8 cellular contexts compared by ENCODE assay signal in the genomic region with DNA sequence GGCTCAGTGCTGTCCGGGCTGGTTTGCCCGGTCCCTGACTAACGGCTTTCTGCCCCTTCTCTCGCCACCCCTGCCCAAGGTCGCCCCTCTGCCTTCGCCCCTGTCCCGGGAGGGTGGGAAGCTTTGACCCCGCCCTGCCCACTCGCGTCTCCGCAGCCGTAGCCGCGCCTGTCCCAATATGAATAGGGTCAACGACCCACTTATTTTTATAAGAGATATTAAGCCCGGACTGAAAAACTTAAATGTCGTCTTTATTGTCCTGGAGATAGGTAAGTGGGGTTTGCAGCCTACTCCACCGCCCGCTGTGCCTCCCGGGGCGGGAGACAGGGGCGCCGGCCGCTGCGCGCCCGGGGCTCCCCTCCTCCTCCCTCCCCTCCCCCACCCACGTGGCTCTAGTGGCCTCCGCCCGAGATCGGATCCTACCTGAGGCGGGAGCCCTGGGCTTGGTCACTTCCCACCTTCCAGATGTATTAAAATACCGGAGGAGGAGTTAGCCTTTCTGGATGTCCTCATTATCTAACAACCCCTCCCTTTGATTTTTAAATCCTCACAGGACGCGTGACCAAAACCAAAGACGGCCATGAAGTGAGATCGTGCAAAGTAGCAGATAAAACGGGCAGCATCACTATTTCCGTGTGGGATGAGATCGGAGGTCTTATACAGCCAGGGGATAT. TPM values are rescaled to one million over a fixed set of nuclear protein-coding genes. Genes with fewer than 3 reads are reported as not detected.
DNase-seq lines count a peak whose midpoint lies in the region; ATAC-seq, FAIRE-seq and TF ChIP-seq lines count a peak whose summit lies in the region.

No MANE protein-coding gene starts in this region.

- BruUV-seq in GM12878 (replicated peaks; lab: Mats Ljungman, UMichigan), result TSS peak; percentile 68

- peak; percentile 63 for TF ChIP-seq POLR2A in GM12878 (IDR thresholded peaks at IDR 0.05; ENCODE audit: low read depth, low read length)

- peak overlapping the region; percentile 87 for H3K4me3 ChIP-seq in GM12878

- peak overlapping the region; percentile 89 for H3K27ac ChIP-seq in GM12878 (ENCODE audit: control insufficient read depth, insufficient read depth)

- no peak for TF ChIP-seq RAD21 in GM12878 (IDR thresholded peaks at IDR 0.05; ENCODE audit: insufficient read depth, low read depth, low read length)

- H3K4me2 ChIP-seq in GM12878 (ENCODE audit: control insufficient read depth, insufficient read depth), result peak overlapping the region; percentile 66

- no peaks in the 10 kb centered on the region for H3K27me3 ChIP-seq in GM12878 (replicated peaks in 1 of 2; ENCODE audit: control insufficient read depth in 2 of 2, insufficient read depth in 2 of 2, low read length in 1 of 2)

- H3K9ac ChIP-seq in GM12878 (ENCODE audit: control insufficient read depth, insufficient read depth, low read length), result peak overlapping the region; percentile 91

- H4K20me1 ChIP-seq in GM12878 (ENCODE audit: control insufficient read depth, insufficient read depth), result no peaks in the 10 kb centered on the region

- no peak for FAIRE-seq in GM12878 (lab: Jason Lieb, UNC)

- RAD21 ChIA-PET in GM12878 (lab: Charles Lee; ENCODE audit: unreplicated experiment), result interaction anchor here (0.7 to 5.2 kb wide), 6 partner anchors 10 to 60 kb away, joined by 3 to 67 read pairs (median 9); no protein-coding TSS in a partner anchor

- H2AFZ ChIP-seq in GM12878 (ENCODE audit: control insufficient read depth, low read depth, low read length), result peak overlapping the region; percentile 64

- ATAC-seq in GM19324 (IDR thresholded peaks at IDR 0.05; ENCODE audit: low FRiP score, unreplicated experiment) (peak; percentile 11), HG03442 (IDR thresholded peaks at IDR 0.05; ENCODE audit: unreplicated experiment) (peak; percentile 4), GM12878 (peak; percentile 20)

- H3K79me2 ChIP-seq in GM12878 (ENCODE audit: control insufficient read depth, insufficient read depth, low read length), result peaks cover 56% of the 10 kb centered on the region

- peaks cover 3 to 15% of the 10 kb centered on the region in 2 experiments; a peak in 3 of 4 replicates for H3K36me3 ChIP-seq in GM12878 (ENCODE audit: control insufficient read depth in 2 of 2, insufficient read depth in 2 of 2, low read length in 1 of 2)

- intact Hi-C loops in GM12878 (cut with micrococcal nuclease; ENCODE audit: unreplicated experiment), result loop anchor here (1.0 to 5.0 kb wide), 4 partner anchors 16 to 62 kb away; no protein-coding TSS in a partner anchor

- in situ Hi-C loops in GM12878 (cut with MboI), result no loop called here

- under 1% methylated on average over 34 of the region's 40 CpGs for WGBS in GM12878 (ENCODE audit: insufficient coverage, insufficient replicate concordance, low lambda C conversion rate, missing lambda C conversion rate)

- POLR2A ChIA-PET in GM12878 (lab: Charles Lee), result interaction anchor here (0.6 to 8.1 kb wide), 13 partner anchors 9 to 1433 kb away, joined by 3 to 102 read pairs (median 4); no protein-coding TSS in a partner anchor

- H3K9me3 ChIP-seq in GM12878 (replicated peaks; ENCODE audit: control insufficient read depth, insufficient read depth, low read length), result no peaks in the 10 kb centered on the region

- SMC1A ChIA-PET in GM12878 (lab: Charles Lee; ENCODE audit: uncharacterized antibody, unreplicated experiment), result interaction anchor here (1.0 to 10.4 kb wide), 6 partner anchors 10 to 624 kb away, joined by 3 to 126 read pairs (median 22); no protein-coding TSS in a partner anchor

- DNase-seq in AG20443 (ENCODE audit: low spot score) (peak; percentile 47), T-helper 22 cell (ENCODE audit: low read depth) (peak; percentile 28), GM12878 (ENCODE audit: low read depth, low spot score) (no peak), inferior parietal cortex (ENCODE audit: extremely low spot score) (peak; percentile 21), NCI-H1105 (lab: John Stamatoyannopoulos, UW) (no peak)
- DNase-seq in stimulated activated CD4-positive, alpha-beta T cell treated with anti-CD3 and anti-CD28 coated beads, Interleukin-15, amount 100 ng/mL, for 48 hours (ENCODE audit: low read depth in 2 of 2), result peak; percentile 61 to 62

- peaks cover 24% of the 10 kb centered on the region for H3K4me1 ChIP-seq in GM12878 (ENCODE audit: control insufficient read depth, insufficient read depth, low read length)

- TF ChIP-seq CTCF in GM12878 (IDR thresholded peaks at IDR 0.05 in 2 of 3, conservative IDR thresholded peaks at IDR 0.05 in 1 of 3; ENCODE audit: control insufficient read depth in 2 of 3, extremely low read depth in 1 of 3, insufficient read depth in 1 of 3, low read depth in 3 of 3, low read length in 3 of 3), result no peak

- CTCF ChIA-PET in GM12878 (lab: Yijun Ruan, JAX), result interaction anchor here (1.3 to 3.1 kb wide), 2 partner anchors 12 to 40 kb away, joined by 3 to 27 read pairs; no protein-coding TSS in a partner anchor

- 0 out of 4 replicates have a peak, but pooled peaks of 1 of the 2 experiments have one; percentile 5 for TF ChIP-seq EP300 in GM12878 (IDR thresholded peaks at IDR 0.05; ENCODE audit: borderline replicate concordance in 1 of 2, control insufficient read depth in 1 of 2, low read depth in 2 of 2, low read length in 2 of 2)

TF ChIP-seq in GM12878, 131 proteins besides CTCF, POLR2A, EP300 and RAD21 (continues in another document):
- TF ChIP-seq SUZ12 (IDR thresholded peaks at IDR 0.05; ENCODE audit: unreplicated experiment) (no peak), RAD51 (IDR thresholded peaks at IDR 0.05) (peak; percentile 38; the same call in 1 of the 2 replicates), MLLT1 (IDR thresholded peaks at IDR 0.05) (peak; percentile 4)
- TF ChIP-seq, protein P1, sequence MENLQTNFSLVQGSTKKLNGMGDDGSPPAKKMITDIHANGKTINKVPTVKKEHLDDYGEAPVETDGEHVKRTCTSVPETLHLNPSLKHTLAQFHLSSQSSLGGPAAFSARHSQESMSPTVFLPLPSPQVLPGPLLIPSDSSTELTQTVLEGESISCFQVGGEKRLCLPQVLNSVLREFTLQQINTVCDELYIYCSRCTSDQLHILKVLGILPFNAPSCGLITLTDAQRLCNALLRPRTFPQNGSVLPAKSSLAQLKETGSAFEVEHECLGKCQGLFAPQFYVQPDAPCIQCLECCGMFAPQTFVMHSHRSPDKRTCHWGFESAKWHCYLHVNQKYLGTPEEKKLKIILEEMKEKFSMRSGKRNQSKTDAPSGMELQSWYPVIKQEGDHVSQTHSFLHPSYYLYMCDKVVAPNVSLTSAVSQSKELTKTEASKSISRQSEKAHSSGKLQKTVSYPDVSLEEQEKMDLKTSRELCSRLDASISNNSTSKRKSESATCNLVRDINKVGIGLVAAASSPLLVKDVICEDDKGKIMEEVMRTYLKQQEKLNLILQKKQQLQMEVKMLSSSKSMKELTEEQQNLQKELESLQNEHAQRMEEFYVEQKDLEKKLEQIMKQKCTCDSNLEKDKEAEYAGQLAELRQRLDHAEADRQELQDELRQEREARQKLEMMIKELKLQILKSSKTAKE (IDR thresholded peaks at IDR 0.05; ENCODE audit: low read depth, poor library complexity, severe bottlenecking), result no peak

RNA-seq across cellular contexts. Expression of gene NABP1, which starts 0.6 kb away (rescaled TPM):
- 236 and 247 TPM in 2 replicates for total RNA-seq in GM12878 (2013; cell fraction: nucleolus; rRNA removed)
- total RNA-seq in GM12878 (2014; rRNA removed) (41.5 and 47.5 TPM in 2 replicates), GM12878 (2014; rRNA removed; fragmentation: Illumina TruSeq; extraction: Trizol) (64.3 and 65.7 TPM in 2 replicates), GM12878 (2021) (44.9 and 51.8 TPM in 2 replicates)
- 4.3 TPM for polyA plus RNA-seq in GM12878 (2011; ENCODE audit: low read depth)
- polyA plus RNA-seq in GM12878 (2011; rRNA removed) (31.6 and 50.2 TPM in 2 replicates), GM12878 (2014; fragmentation: Illumina TruSeq; extraction: Trizol) (36.6 and 53.7 TPM in 2 replicates), GM12878 (2014; fragmentation: Nextera tagmentation; extraction: Ambion mirVana) (10 to 100 TPM; 22.9 to 24.1 TPM), GM12878 (2014; rRNA removed) (30.4 and 38.3 TPM in 2 replicates), GM12878 (2016; fragmentation: Nextera tagmentation; extraction: Ambion mirVana) (10 to 100 TPM; 57.0 to 60.3 TPM)
- polyA plus RNA-seq in GM12878 (2011; cell fraction: cytosol; rRNA removed), result 5.9 and 7.6 TPM in 2 replicates
- polyA plus RNA-seq in GM12878 (2011; cell fraction: nucleus; rRNA removed), result 65.5 and 84.2 TPM in 2 replicates
- polyA plus RNA-seq in GM12878 (2012), result 12.9 and 16.4 TPM in 2 replicates
- polyA minus RNA-seq in GM12878 (2011; rRNA and poly(A)+ RNA removed), result 32.7 and 34.8 TPM in 2 replicates
- 11.5 and 15.8 TPM in 2 replicates for polyA minus RNA-seq in GM12878 (2011; cell fraction: cytosol; rRNA and poly(A)+ RNA removed)
- polyA minus RNA-seq in GM12878 (2011; cell fraction: nucleus; rRNA and poly(A)+ RNA removed), result 93.1 and 134 TPM in 2 replicates

Comparison
In these comparisons a context has a peak if more than half of its experiments do, and no peak if none do; other contexts are left out.
1. DNase-seq: peak in AG20443 (single experiment), T-helper 22 cell (single experiment), inferior parietal cortex (single experiment) and stimulated activated CD4-positive, alpha-beta T cell treated with anti-CD3 and anti-CD28 coated beads, Interleukin-15, amount 100 ng/mL, for 48 hours (2 of 2); none in GM12878 (single experiment) and NCI-H1105 (single experiment).
2. Peak in every context shown above with its lines, with median percentiles within 50 percentile points of each other: ATAC-seq.